ENCODE assay signal across 13 cellular contexts in genomic region chr11:111283945-111284481, GRCh38. TPM values are rescaled to one million over a fixed set of nuclear protein-coding genes. Genes with fewer than 3 reads are reported as not detected.
DNase-seq lines count a peak whose midpoint lies in the region; ATAC-seq and TF ChIP-seq lines count a peak whose summit lies in the region.
"Had no signal": no experiment of that assay in that cellular context is flagged by ENCODE, and none has a peak within 500 bp of the region (broad histone marks: within the 10 kb centered on the region; RNA-seq: fewer than 3 reads in every experiment).

No MANE protein-coding gene starts in this region.

- H3K27ac ChIP-seq in left lung (no peak overlapping the region), stomach (peak overlapping the region; percentile 57 to 76 (median 75))
- H3K27ac ChIP-seq: suprapubic skin had no signal

- H3K27ac Mint-ChIP-seq in HFFc6 = peak overlapping the region; percentile 16; the same call in 1 of the 2 replicates
- H3K27ac Mint-ChIP-seq: activated CD8-positive, alpha-beta T cell treated with anti-CD3 and anti-CD28 coated beads for 36 hours; activated naive CD4-positive, alpha-beta T cell treated with anti-CD3 and anti-CD28 coated beads, Interleukin-2, amount 50 U/mL, for 24 hours; T-helper 1 cell treated with Interleukin-12 subunit alpha and Interleukin-12 subunit beta and Interleukin-4 antibody, amounts not matched to agents 30 μg/mL and 1 μg/mL, for 36 hours had no signal

- peaks cover 9% of the 10 kb centered on the region for H3K27me3 Mint-ChIP-seq in HFFc6 (ENCODE audit: insufficient read depth)
- H3K27me3 Mint-ChIP-seq: activated CD8-positive, alpha-beta T cell treated with anti-CD3 and anti-CD28 coated beads for 36 hours; activated naive CD4-positive, alpha-beta T cell treated with anti-CD3 and anti-CD28 coated beads, Interleukin-2, amount 50 U/mL, for 24 hours had no signal

- H3K27me3 ChIP-seq in left lung (no peaks in the 10 kb centered on the region), stomach (no peaks in the 10 kb centered on the region)

- no peak overlapping the region; the same call in 1 of the 2 replicates for H3K4me3 Mint-ChIP-seq in HFFc6
- H3K4me3 Mint-ChIP-seq: activated CD8-positive, alpha-beta T cell treated with anti-CD3 and anti-CD28 coated beads for 36 hours; activated naive CD4-positive, alpha-beta T cell treated with anti-CD3 and anti-CD28 coated beads, Interleukin-2, amount 50 U/mL, for 24 hours; T-helper 1 cell treated with Interleukin-12 subunit alpha and Interleukin-12 subunit beta and Interleukin-4 antibody, amounts not matched to agents 30 μg/mL and 1 μg/mL, for 36 hours had no signal

- TF ChIP-seq EP300 in stomach (IDR thresholded peaks at IDR 0.05) = no peak

- H3K36me3 Mint-ChIP-seq in HFFc6 (ENCODE audit: low read depth) = no peaks in the 10 kb centered on the region
- H3K36me3 Mint-ChIP-seq: activated naive CD4-positive, alpha-beta T cell treated with anti-CD3 and anti-CD28 coated beads, Interleukin-2, amount 50 U/mL, for 24 hours had no signal

- ATAC-seq in left lung = peak; percentile 24

- intact Hi-C loops in left lung (cut with DNase I) (loop anchor here in 1 of 2 donors (5.0 kb wide), 2 partner anchors 143 to 163 kb away; no protein-coding TSS in a partner anchor), stomach (cut with DNase I; ENCODE audit: low total_unique reads) (loop anchor here (5.0 kb wide), 1 partner anchor 163 kb away; no protein-coding TSS in a partner anchor)

- TF ChIP-seq POLR2A in stomach (IDR thresholded peaks at IDR 0.05) = no peak

- H3K9me3 ChIP-seq in left lung (no peaks in the 10 kb centered on the region), stomach (no peaks in the 10 kb centered on the region)
- H3K9me3 ChIP-seq: suprapubic skin had no signal

- H3K4me1 ChIP-seq in left lung (peaks cover 0 to 8% of the 10 kb centered on the region in 2 donors), stomach (peaks cover 0 to 32% (median 8%) of the 10 kb centered on the region in 4 donors)
- H3K4me1 ChIP-seq: suprapubic skin had no signal

- DNase-seq in HFFc6 (peak; percentile 75), amniotic epithelial cell (ENCODE audit: low read depth) (peak; percentile 93), left lung (peak in 1 of 2 donors; percentile 76), stomach (peak; percentile 67), COLO668 (lab: John Stamatoyannopoulos, UW; ENCODE audit: unreplicated experiment) (no peak), nucleus accumbens (lab: John Stamatoyannopoulos, UW) (no peak)
- no peak for DNase-seq in activated CD4-positive, CD25-positive, alpha-beta regulatory T cell treated with anti-CD3 and anti-CD28 coated beads, Interleukin-2, amount 50 U/mL, for 72 hours
- no peak for DNase-seq in stimulated activated CD4-positive, alpha-beta T cell treated with anti-CD3 and anti-CD28 coated beads, Interleukin-4, amount 100 ng/mL, for 4 hours

- peaks cover 5% of the 10 kb centered on the region; the same call in 1 of the 2 replicates for H3K4me1 Mint-ChIP-seq in HFFc6 (ENCODE audit: low read depth)
- H3K4me1 Mint-ChIP-seq: activated naive CD4-positive, alpha-beta T cell treated with anti-CD3 and anti-CD28 coated beads, Interleukin-2, amount 50 U/mL, for 24 hours had no signal

- H3K9me3 Mint-ChIP-seq in HFFc6 = no peaks in the 10 kb centered on the region
- H3K9me3 Mint-ChIP-seq: activated CD8-positive, alpha-beta T cell treated with anti-CD3 and anti-CD28 coated beads for 36 hours; activated naive CD4-positive, alpha-beta T cell treated with anti-CD3 and anti-CD28 coated beads, Interleukin-2, amount 50 U/mL, for 24 hours; T-helper 1 cell treated with Interleukin-12 subunit alpha and Interleukin-12 subunit beta and Interleukin-4 antibody, amounts not matched to agents 30 μg/mL and 1 μg/mL, for 36 hours had no signal

- H3K36me3 ChIP-seq in left lung (no peaks in the 10 kb centered on the region), stomach (no peaks in the 10 kb centered on the region)
- H3K36me3 ChIP-seq: suprapubic skin had no signal

- TF ChIP-seq CTCF in HFFc6 (IDR thresholded peaks at IDR 0.05) (no peak), left lung (IDR thresholded peaks at IDR 0.05) (no peak), stomach (IDR thresholded peaks at IDR 0.05) (no peak)

- no peak overlapping the region for H3K4me3 ChIP-seq in left lung
- H3K4me3 ChIP-seq in stomach = no peak overlapping the region
- H3K4me3 ChIP-seq: suprapubic skin had no signal

- 30 to 67% (median 52%) methylated on average over 30 to 33 of the region's 33 CpGs for WGBS in stomach, 5 donors

RNA-seq across cellular contexts. Expression of gene POU2AF3, which starts 14.3 kb away (rescaled TPM):
- not detected for total RNA-seq in HFFc6 (2021; fragmentation: NEBNext Ultra II Directional; extraction: Animal tissue kit (Norgen Biotek cat#: 25700))
- total RNA-seq in left lung (1 to 10 TPM; 2.7 to 2.8 TPM), stomach (1 to 10 TPM in 4 of 5 donors, under 1 TPM in 1; 0.58 to 7.6 (median 3.1) TPM)
- polyA plus RNA-seq in stomach = 10 to 100 TPM in 1 of 3 donors, 1 to 10 TPM in 2; 3.3 to 10.1 (median 4.3) TPM
- total RNA-seq: activated CD8-positive, alpha-beta T cell treated with anti-CD3 and anti-CD28 coated beads for 36 hours; lung microvascular endothelial cell had no signal

RNA-seq across cellular contexts. Expression of gene POU2AF2, which starts 38.5 kb away (rescaled TPM):
- not detected for total RNA-seq in HFFc6 (2021; fragmentation: NEBNext Ultra II Directional; extraction: Animal tissue kit (Norgen Biotek cat#: 25700))
- total RNA-seq in left lung = not detected
- total RNA-seq in stomach = not detected
- polyA plus RNA-seq in stomach = 1 to 10 TPM; 2.4 to 3.9 (median 3.1) TPM
- total RNA-seq: activated CD8-positive, alpha-beta T cell treated with anti-CD3 and anti-CD28 coated beads for 36 hours; lung microvascular endothelial cell; suprapubic skin had no signal

Comparison
In these comparisons a context has a peak if more than half of its experiments do, and no peak if none do; other contexts are left out.
1. DNase-seq: peak in HFFc6 (single experiment), amniotic epithelial cell (single experiment) and stomach (single experiment); none in activated CD4-positive, CD25-positive, alpha-beta regulatory T cell treated with anti-CD3 and anti-CD28 coated beads, Interleukin-2, amount 50 U/mL, for 72 hours (single experiment), COLO668 (single experiment), stimulated activated CD4-positive, alpha-beta T cell treated with anti-CD3 and anti-CD28 coated beads, Interleukin-4, amount 100 ng/mL, for 4 hours (0 of 2) and nucleus accumbens (0 of 56).
2. H3K27ac ChIP-seq: peak in stomach (5 of 5); none in left lung (0 of 2).